8 cellular contexts compared by ENCODE assay signal in genomic region chr14:50944647-50945413, GRCh38. TPM values are rescaled to one million over a fixed set of nuclear protein-coding genes. Genes with fewer than 3 reads are reported as not detected.
DNase-seq lines count a peak whose midpoint lies in the region; ATAC-seq, FAIRE-seq and TF ChIP-seq lines count a peak whose summit lies in the region.

No MANE protein-coding gene starts in this region.

- ATAC-seq in GM19395 (IDR thresholded peaks at IDR 0.05; ENCODE audit: unreplicated experiment) = peak; percentile 30
- peak; percentile 71 for ATAC-seq in activated CD8-positive, alpha-beta T cell treated with anti-CD3 and anti-CD28 coated beads for 36 hours
- peak; percentile 44 to 64 (median 54) for ATAC-seq in pancreas
- no peak for ATAC-seq in HG02610 (IDR thresholded peaks at IDR 0.05; ENCODE audit: unreplicated experiment)

- no peaks in the 10 kb centered on the region for H3K9me3 Mint-ChIP-seq in activated CD8-positive, alpha-beta T cell treated with anti-CD3 and anti-CD28 coated beads for 36 hours

- intact Hi-C loops in activated CD8-positive, alpha-beta T cell treated with anti-CD3 and anti-CD28 coated beads for 36 hours (cut with micrococcal nuclease) = loop anchor here (10.0 kb wide), 1 partner anchor 260 kb away; no protein-coding TSS in a partner anchor
- intact Hi-C loops in pancreas (cut with DNase I) = no loop called here

- H3K4me1 ChIP-seq in pancreas = no peaks in the 10 kb centered on the region

- H3K36me3 Mint-ChIP-seq in activated CD8-positive, alpha-beta T cell treated with anti-CD3 and anti-CD28 coated beads for 36 hours (ENCODE audit: low read depth) = no peaks in the 10 kb centered on the region

- peak; percentile 60 for DNase-seq in COLO668 (lab: John Stamatoyannopoulos, UW; ENCODE audit: unreplicated experiment)
- DNase-seq in NCI-H1105 treated with DMSO at 0.1 percent for 48 hours (lab: John Stamatoyannopoulos, UW) = peak; percentile 83
- DNase-seq in activated CD8-positive, alpha-beta T cell treated with anti-CD3 and anti-CD28 coated beads for 36 hours = peak; percentile 46
- DNase-seq in germinal center (ENCODE audit: low spot score) = peak; percentile 18
- DNase-seq in pancreas = peak; percentile 18 to 72 (median 46)
- no peak for DNase-seq in NCI-H187 (lab: John Stamatoyannopoulos, UW)

- peak overlapping the region; percentile 59 to 84 (median 69) for H3K4me3 ChIP-seq in pancreas

- H3K27ac ChIP-seq in pancreas = peak overlapping the region in 3 of 4 donors; percentile 35 to 77 (median 64)

- peaks cover 9% of the 10 kb centered on the region for H3K4me1 Mint-ChIP-seq in activated CD8-positive, alpha-beta T cell treated with anti-CD3 and anti-CD28 coated beads for 36 hours (ENCODE audit: low read depth)

- H3K36me3 ChIP-seq in pancreas = no peaks in the 10 kb centered on the region

- POLR2A ChIA-PET in activated CD8-positive, alpha-beta T cell treated with anti-CD3 and anti-CD28 coated beads for 36 hours (lab: Charles Lee) = no interaction called here

- no peaks in the 10 kb centered on the region for H3K9me3 ChIP-seq in pancreas

- 4 to 6% methylated on average over 29 of the region's 29 CpGs for WGBS in pancreas, 2 donors

- H3K27ac Mint-ChIP-seq in activated CD8-positive, alpha-beta T cell treated with anti-CD3 and anti-CD28 coated beads for 36 hours = peak overlapping the region; percentile 43

- H3K27me3 Mint-ChIP-seq in activated CD8-positive, alpha-beta T cell treated with anti-CD3 and anti-CD28 coated beads for 36 hours = peaks cover 30% of the 10 kb centered on the region

- CTCF ChIA-PET in activated CD8-positive, alpha-beta T cell treated with anti-CD3 and anti-CD28 coated beads for 36 hours (lab: Charles Lee) = interaction anchor here (1.5 kb wide), 1 partner anchor 11 kb away, joined by 3 read pairs; no protein-coding TSS in a partner anchor

- no peaks in the 10 kb centered on the region for H3K27me3 ChIP-seq in pancreas

- no peak for FAIRE-seq in pancreas (lab: Jason Lieb, UNC)

- no peak for TF ChIP-seq CTCF in activated CD8-positive, alpha-beta T cell treated with anti-CD3 and anti-CD28 coated beads for 36 hours (IDR thresholded peaks at IDR 0.05)
- TF ChIP-seq CTCF in pancreas (IDR thresholded peaks at IDR 0.05) = no peak

- H3K4me3 Mint-ChIP-seq in activated CD8-positive, alpha-beta T cell treated with anti-CD3 and anti-CD28 coated beads for 36 hours = peak overlapping the region; percentile 76

RNA-seq across cellular contexts. Expression of gene PYGL, which starts 0.5 kb away (rescaled TPM):
- 1 to 10 TPM; 1.6 to 1.7 TPM for total RNA-seq in activated CD8-positive, alpha-beta T cell treated with anti-CD3 and anti-CD28 coated beads for 36 hours
- 10 to 100 TPM in 1 of 6 donors, 1 to 10 TPM in 5; 2.6 to 17.8 (median 6.0) TPM for total RNA-seq in pancreas
- 1 to 10 TPM; 4.0 to 5.0 TPM for polyA plus RNA-seq in pancreas

Comparison
In these comparisons a context has a peak if more than half of its experiments do, and no peak if none do; other contexts are left out.
1. DNase-seq: peak in COLO668 (single experiment), NCI-H1105 treated with DMSO at 0.1 percent for 48 hours (single experiment), activated CD8-positive, alpha-beta T cell treated with anti-CD3 and anti-CD28 coated beads for 36 hours (single experiment), germinal center (single experiment) and pancreas (6 of 6); none in NCI-H187 (0 of 2).